ENCODE assay signal across 11 cellular contexts in the genomic region with DNA sequence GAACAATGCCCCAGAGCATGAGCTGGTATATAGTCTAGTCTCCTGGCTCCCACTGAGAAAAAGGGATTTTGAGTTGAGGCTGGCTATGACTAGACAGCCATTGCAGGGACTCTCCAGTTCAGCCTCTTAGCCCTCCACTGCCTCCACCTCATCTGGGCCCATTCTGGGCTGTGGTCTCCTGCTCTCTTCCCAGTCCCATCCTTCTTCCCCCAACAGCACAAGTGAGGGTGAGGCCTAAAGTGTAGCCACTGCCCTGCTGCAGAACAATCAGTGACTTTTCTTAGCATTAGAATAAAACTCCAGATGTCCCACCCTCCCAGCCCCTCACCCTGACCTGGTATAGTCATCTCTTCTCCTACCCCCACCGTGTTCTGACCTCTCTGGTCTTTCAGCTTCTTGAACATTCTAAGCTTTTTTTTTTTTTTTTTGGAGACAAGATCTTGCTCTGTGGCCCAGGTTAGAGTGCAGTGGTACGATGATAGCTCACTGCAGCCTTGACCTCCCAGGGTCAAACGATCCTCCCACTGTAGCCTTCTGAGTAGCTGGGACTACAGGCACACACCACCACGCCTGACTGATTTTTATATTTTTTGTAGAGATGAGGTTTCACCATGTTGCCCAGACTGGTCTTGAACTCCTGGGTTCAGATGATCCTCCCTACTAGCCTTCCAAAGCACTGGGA. TPM values are rescaled to one million over a fixed set of nuclear protein-coding genes. Genes with fewer than 3 reads are reported as not detected.
DNase-seq lines count a peak whose midpoint lies in the region; ATAC-seq and TF ChIP-seq lines count a peak whose summit lies in the region.
"Had no signal": no experiment of that assay in that cellular context is flagged by ENCODE, and none has a peak within 500 bp of the region (broad histone marks: within the 10 kb centered on the region; RNA-seq: fewer than 3 reads in every experiment).

No MANE protein-coding gene starts in this region.

- no peak overlapping the region for H2BK12ac ChIP-seq in trophoblast cell (ENCODE audit: low read length)

- H3K79me1 ChIP-seq in trophoblast cell (ENCODE audit: low read length): peaks cover 20% of the 10 kb centered on the region

- H3K27me3 ChIP-seq in CD4-positive, alpha-beta T cell (ENCODE audit: control insufficient read depth, insufficient read depth, low read length): no peaks in the 10 kb centered on the region
- H3K27me3 ChIP-seq in esophagus (ENCODE audit: control insufficient read depth in 1 of 2, insufficient read depth in 2 of 2, low read length in 2 of 2) (no peaks in the 10 kb centered on the region), trophoblast cell (ENCODE audit: insufficient read depth, low read length) (no peaks in the 10 kb centered on the region), PC-3 (ENCODE audit: low read length) (no peaks in the 10 kb centered on the region)

- peaks cover 45% of the 10 kb centered on the region for H4K20me1 ChIP-seq in PC-3 (ENCODE audit: low read length)

- H2AFZ ChIP-seq in trophoblast cell (ENCODE audit: insufficient read depth, low read length, poor library complexity): no peak overlapping the region
- H2AFZ ChIP-seq in PC-3 (ENCODE audit: low read length): no peak overlapping the region

- CTCF ChIA-PET in CD4-positive, alpha-beta T cell (lab: Charles Lee): interaction anchor here (0.7 to 3.4 kb wide), 4 partner anchors 12 to 53 kb away, joined by 3 to 11 read pairs (median 4); no protein-coding TSS in a partner anchor
- CTCF ChIA-PET in PC-3 (lab: Charles Lee): interaction anchor here (0.6 kb wide), 1 partner anchor 13 kb away, joined by 3 read pairs; no protein-coding TSS in a partner anchor

- no peak for TF ChIP-seq CTCF in CD4-positive, alpha-beta T cell (IDR thresholded peaks at IDR 0.05)
- TF ChIP-seq CTCF in HFFc6 (IDR thresholded peaks at IDR 0.05): no peak
- no peak for TF ChIP-seq CTCF in mucosa of descending colon (IDR thresholded peaks at IDR 0.05)
- TF ChIP-seq CTCF in PC-3 (conservative IDR thresholded peaks at IDR 0.05; ENCODE audit: low read depth, low read length): no peak

- H2AK5ac ChIP-seq in trophoblast cell (ENCODE audit: low read length): no peak overlapping the region

- no TSS peak for BruUV-seq in PC-3 (replicated peaks; lab: Mats Ljungman, UMichigan)

- no peak overlapping the region for H4K91ac ChIP-seq in trophoblast cell (ENCODE audit: low read depth, low read length)

- H3K27ac Mint-ChIP-seq in CD4-positive, alpha-beta T cell: peak overlapping the region; percentile 73
- H3K27ac Mint-ChIP-seq in HFFc6: peak overlapping the region; percentile 61

- H3K4me3 Mint-ChIP-seq in CD4-positive, alpha-beta T cell: peak overlapping the region; percentile 59
- H3K4me3 Mint-ChIP-seq in HFFc6: peak overlapping the region; percentile 31; the same call in 1 of the 2 replicates

- H3K18ac ChIP-seq in trophoblast cell (ENCODE audit: low read length): no peak overlapping the region

- POLR2A ChIA-PET in CD4-positive, alpha-beta T cell (lab: Charles Lee): interaction anchor here (0.6 to 1.7 kb wide), 4 partner anchors 38 to 135 kb away, joined by 3 to 9 read pairs (median 4); no protein-coding TSS in a partner anchor
- POLR2A ChIA-PET in PC-3 (lab: Charles Lee; ENCODE audit: unreplicated experiment): no interaction called here

- no peaks in the 10 kb centered on the region for H3K9me3 ChIP-seq in CD4-positive, alpha-beta T cell (ENCODE audit: control insufficient read depth, low read length)
- H3K9me3 ChIP-seq in esophagus (ENCODE audit: control insufficient read depth in 2 of 2, insufficient read depth in 1 of 2, low read depth in 1 of 2, low read length in 1 of 2): no peaks in the 10 kb centered on the region
- H3K9me3 ChIP-seq in trophoblast cell (ENCODE audit: insufficient read depth, low read depth, low read length): no peaks in the 10 kb centered on the region
- no peaks in the 10 kb centered on the region for H3K9me3 ChIP-seq in mucosa of descending colon
- H3K9me3 ChIP-seq in PC-3 (ENCODE audit: low read length): no peaks in the 10 kb centered on the region

- H3F3A ChIP-seq in PC-3 (ENCODE audit: low read length, unreplicated experiment): peaks cover 6% of the 10 kb centered on the region

- no peak overlapping the region for H3K4me3 ChIP-seq in esophagus (ENCODE audit: low read depth in 1 of 2, low read length in 2 of 2)
- no peak overlapping the region for H3K4me3 ChIP-seq in trophoblast cell (ENCODE audit: low read depth, low read length)
- no peak overlapping the region for H3K4me3 ChIP-seq in mucosa of descending colon
- H3K4me3 ChIP-seq in PC-3 (ENCODE audit: low read length): no peak overlapping the region

- H3K36me3 ChIP-seq in esophagus (ENCODE audit: control insufficient read depth in 2 of 2, insufficient read depth in 2 of 2, low read length in 1 of 2): no peaks in the 10 kb centered on the region
- H3K36me3 ChIP-seq in trophoblast cell (ENCODE audit: control insufficient read depth in 1 of 2, insufficient read depth in 2 of 2, low read length in 2 of 2): peaks cover 9 to 12% of the 10 kb centered on the region in 2 experiments
- H3K36me3 ChIP-seq in mucosa of descending colon (ENCODE audit: low read depth): no peaks in the 10 kb centered on the region
- H3K36me3 ChIP-seq in PC-3 (ENCODE audit: low read depth, low read length): peaks cover 8% of the 10 kb centered on the region

- H3K27ac ChIP-seq in CD4-positive, alpha-beta T cell (ENCODE audit: low read depth, low read length): no peak overlapping the region
- H3K27ac ChIP-seq in esophagus (ENCODE audit: low read depth in 2 of 2, low read length in 1 of 2) (peak overlapping the region; percentile 14 to 64), trophoblast cell (ENCODE audit: low read depth, low read length) (no peak overlapping the region), PC-3 (ENCODE audit: low read length) (no peak overlapping the region)

- H2BK120ac ChIP-seq in trophoblast cell (ENCODE audit: insufficient read depth, low read length, poor library complexity): no peak overlapping the region

- peaks cover 33% of the 10 kb centered on the region for H3K79me2 ChIP-seq in trophoblast cell (ENCODE audit: control insufficient read depth, insufficient read depth, low read length, poor library complexity)
- H3K79me2 ChIP-seq in PC-3 (ENCODE audit: low read length): peaks cover 93% of the 10 kb centered on the region

- no peak for DNase-seq in CD4-positive, alpha-beta T cell
- DNase-seq in HFFc6 (no peak), trophoblast cell (no peak), mucosa of descending colon (no peak), PC-3 (no peak)
- DNase-seq: activated CD4-positive, alpha-beta T cell treated with anti-CD3 and anti-CD28 coated beads for 1 hour; activated effector memory CD4-positive, alpha-beta T cell treated with Interleukin-2 at 50 U/mL for 16 hours; Calu3; cerebellar nuclear complex had no signal

- H3K4me1 ChIP-seq in esophagus (ENCODE audit: control insufficient read depth in 2 of 2, insufficient read depth in 2 of 2, low read length in 1 of 2) (peaks cover 5 to 17% of the 10 kb centered on the region in 2 donors), trophoblast cell (ENCODE audit: control insufficient read depth in 1 of 2, insufficient read depth in 2 of 2, low read length in 2 of 2) (peaks cover 21 to 40% of the 10 kb centered on the region in 2 experiments), mucosa of descending colon (ENCODE audit: low read depth) (peaks cover 29% of the 10 kb centered on the region), PC-3 (ENCODE audit: insufficient read depth, low read length) (peaks cover 55% of the 10 kb centered on the region)

- H3K4me2 ChIP-seq in trophoblast cell (ENCODE audit: low read length): no peak overlapping the region
- H3K4me2 ChIP-seq in PC-3 (ENCODE audit: low read length): no peak overlapping the region

- no peaks in the 10 kb centered on the region for H3K9me2 ChIP-seq in PC-3 (replicated peaks; ENCODE audit: low read length)

- H3K23ac ChIP-seq in trophoblast cell (ENCODE audit: low read length): no peak overlapping the region

- H3K9ac ChIP-seq in trophoblast cell (ENCODE audit: low read length): no peak overlapping the region
- no peak overlapping the region for H3K9ac ChIP-seq in PC-3 (ENCODE audit: low read length)

- H3K14ac ChIP-seq in trophoblast cell (ENCODE audit: low read length): no peak overlapping the region

- no peak overlapping the region for H4K8ac ChIP-seq in trophoblast cell (ENCODE audit: low read depth, low read length)

- H3K27me3 Mint-ChIP-seq in CD4-positive, alpha-beta T cell: no peaks in the 10 kb centered on the region
- no peaks in the 10 kb centered on the region; the same call in none of the 2 replicates for H3K27me3 Mint-ChIP-seq in HFFc6 (ENCODE audit: insufficient read depth)

- H2BK5ac ChIP-seq in trophoblast cell (ENCODE audit: low read depth, low read length, poor library complexity): no peak overlapping the region

- H3K4ac ChIP-seq in trophoblast cell (ENCODE audit: low read depth, low read length): peak overlapping the region; percentile 59

- H3K4me1 Mint-ChIP-seq in CD4-positive, alpha-beta T cell (ENCODE audit: low read depth): peaks cover 77% of the 10 kb centered on the region
- peaks cover 67% of the 10 kb centered on the region for H3K4me1 Mint-ChIP-seq in HFFc6 (ENCODE audit: low read depth)

- H3K9me3 Mint-ChIP-seq in CD4-positive, alpha-beta T cell: no peaks in the 10 kb centered on the region
- H3K9me3 Mint-ChIP-seq in HFFc6: no peaks in the 10 kb centered on the region

- 71 to 74% methylated on average over 4 of the region's 4 CpGs for WGBS in esophagus, 2 donors
- no CpG with 5 or more reads among the region's 4 CpGs for WGBS in trophoblast cell (ENCODE audit: extremely low coverage, insufficient coverage, insufficient read length)

- H3K36me3 Mint-ChIP-seq in CD4-positive, alpha-beta T cell (ENCODE audit: low read depth): peaks cover 67% of the 10 kb centered on the region
- H3K36me3 Mint-ChIP-seq in HFFc6 (ENCODE audit: low read depth): peaks cover 38% of the 10 kb centered on the region

- no peak for ATAC-seq in CD4-positive, alpha-beta T cell (ENCODE audit: poor library complexity)
- ATAC-seq in HG02588 (IDR thresholded peaks at IDR 0.05; ENCODE audit: unreplicated experiment) (no peak), mucosa of descending colon (no peak), PC-3 (no peak)

- no peak overlapping the region for H4K12ac ChIP-seq in trophoblast cell (ENCODE audit: low read depth, low read length)

- intact Hi-C loops in CD4-positive, alpha-beta T cell (cut with DNase I, micrococcal nuclease): no loop called here
- intact Hi-C loops in mucosa of descending colon (cut with DNase I, micrococcal nuclease): no loop called here
- intact Hi-C loops in PC-3 (cut with micrococcal nuclease): no loop called here

RNA-seq across cellular contexts. Expression of gene MED15, which starts 4.3 kb away (rescaled TPM):
- total RNA-seq in CD4-positive, alpha-beta T cell: 100 to 1,000 TPM; 181 to 191 TPM
- total RNA-seq in HFFc6 (2021; fragmentation: NEBNext Ultra II Directional; extraction: Animal tissue kit (Norgen Biotek cat#: 25700)): 100 to 1,000 TPM; 128 to 148 (median 136) TPM
- polyA plus RNA-seq in esophagus: 10 to 100 TPM; 31.0 to 55.9 TPM
- polyA plus RNA-seq in trophoblast cell (2013): 85.5 and 85.6 TPM in 2 replicates
- total RNA-seq in mucosa of descending colon (100 to 1,000 TPM in 2 of 3 donors, 10 to 100 TPM in 1; 99.9 to 125 (median 114) TPM), PC-3 (2014; rRNA removed) (55.9 and 71.3 TPM in 2 replicates)

RNA-seq across cellular contexts. Expression of gene KLHL22, which starts 16.1 kb away (rescaled TPM):
- total RNA-seq in CD4-positive, alpha-beta T cell: 10 to 100 TPM; 24.1 to 27.7 TPM
- 10 to 100 TPM; 19.2 to 25.5 (median 21.6) TPM for total RNA-seq in HFFc6 (2021; fragmentation: NEBNext Ultra II Directional; extraction: Animal tissue kit (Norgen Biotek cat#: 25700))
- 1 to 10 TPM; 5.7 to 6.3 TPM for polyA plus RNA-seq in esophagus
- 9.3 and 10.9 TPM in 2 replicates for polyA plus RNA-seq in trophoblast cell (2013)
- total RNA-seq in mucosa of descending colon (10 to 100 TPM in 2 of 3 donors, 1 to 10 TPM in 1; 9.5 to 24.1 (median 14.7) TPM), PC-3 (2014; rRNA removed) (14.8 TPM in 2 replicates)

Comparison
In these comparisons a context has a peak if more than half of its experiments do, and no peak if none do; other contexts are left out.
1. H3K27ac ChIP-seq: peak in esophagus (2 of 2); none in CD4-positive, alpha-beta T cell (single experiment), trophoblast cell (single experiment) and PC-3 (single experiment).